Comparison of ENCODE assay signal across 10 cellular contexts in the genomic region with DNA sequence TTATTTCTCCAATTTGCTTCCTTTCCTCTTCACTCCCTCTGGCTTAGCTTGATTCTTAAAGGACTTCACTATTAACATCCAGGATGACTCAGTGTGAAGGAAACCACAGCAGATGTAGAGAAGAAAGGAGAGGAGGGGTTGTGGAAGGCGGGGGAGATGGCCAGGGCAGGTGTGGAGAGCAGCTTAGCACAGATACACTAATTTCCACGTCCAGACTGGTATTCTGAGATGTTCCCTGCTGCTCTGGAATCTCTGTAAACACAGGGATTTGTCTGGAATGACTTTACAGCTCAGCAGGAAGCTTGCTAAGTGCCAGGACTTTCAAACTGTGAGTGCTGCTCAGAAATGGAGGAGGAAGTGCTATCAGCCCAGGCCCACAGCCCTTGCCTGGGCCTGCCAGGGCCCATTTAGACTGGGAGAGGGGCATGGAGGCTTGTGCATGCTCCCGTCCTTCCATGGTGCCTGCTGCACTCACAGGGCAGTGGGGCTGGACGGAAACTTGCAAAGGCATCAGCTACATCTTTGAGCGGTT.
DNase-seq lines count a peak whose midpoint lies in the region; ATAC-seq and TF ChIP-seq lines count a peak whose summit lies in the region.
"Had no signal": no experiment of that assay in that cellular context is flagged by ENCODE, and none has a peak within 500 bp of the region (broad histone marks: within the 10 kb centered on the region; RNA-seq: fewer than 3 reads in every experiment).

No MANE protein-coding gene starts in this region.

- H3K4me3 Mint-ChIP-seq in Caco-2 (ENCODE audit: unreplicated experiment), result no peak overlapping the region

- H3K27me3 ChIP-seq in NT2/D1 (ENCODE audit: insufficient read depth, insufficient read length) (no peaks in the 10 kb centered on the region), Caco-2 (replicated peaks; ENCODE audit: control insufficient read depth, insufficient read depth, low read length) (no peaks in the 10 kb centered on the region)
- H3K27me3 ChIP-seq: ovary had no signal

- H3K9me3 Mint-ChIP-seq in Caco-2 (ENCODE audit: unreplicated experiment), result no peaks in the 10 kb centered on the region

- no TSS peak for BruUV-seq in Caco-2 (replicated peaks; lab: Mats Ljungman, UMichigan)

- H3K9me3 ChIP-seq in NT2/D1 (ENCODE audit: insufficient read depth, low read length) (peaks cover 4% of the 10 kb centered on the region; the same call in 1 of the 2 replicates), Caco-2 (no peaks in the 10 kb centered on the region)
- H3K9me3 ChIP-seq: ovary, thoracic aorta had no signal

- POLR2A ChIA-PET in Caco-2 (lab: Charles Lee), result no interaction called here

- H3K4me1 ChIP-seq in NT2/D1 (ENCODE audit: insufficient read depth, insufficient read length), result peaks cover 5% of the 10 kb centered on the region
- H3K4me1 ChIP-seq in Caco-2, result no peaks in the 10 kb centered on the region

- H3K4me1 Mint-ChIP-seq in Caco-2 (ENCODE audit: low read depth, unreplicated experiment), result no peaks in the 10 kb centered on the region

- no peak for ATAC-seq in HG03139 (IDR thresholded peaks at IDR 0.05; ENCODE audit: unreplicated experiment)

- intact Hi-C loops in Caco-2 (cut with micrococcal nuclease; ENCODE audit: unreplicated experiment), result no loop called here

- peak; percentile 4 to 36 for DNase-seq in NCI-H2081 (lab: John Stamatoyannopoulos, UW)
- DNase-seq in NCI-H2081 treated with DMSO at 0.1 percent for 48 hours (lab: John Stamatoyannopoulos, UW), result no peak
- DNase-seq in NT2/D1 (ENCODE audit: low read depth, low spot score), result peak; percentile 91
- peak; percentile 58 for DNase-seq in fibroblast of the aortic adventitia (ENCODE audit: low read depth)
- peak; percentile 43 for DNase-seq in superior temporal gyrus (ENCODE audit: extremely low spot score)
- no peak for DNase-seq in Caco-2
- DNase-seq in stimulated activated CD4-positive, alpha-beta T cell treated with anti-CD3 and anti-CD28 coated beads, Interleukin-4, amount 100 ng/mL, for 24 hours, result no peak

- H3K27ac Mint-ChIP-seq in Caco-2 (ENCODE audit: unreplicated experiment), result no peak overlapping the region

- H3K4me3 ChIP-seq in NT2/D1 (ENCODE audit: insufficient read length, low read depth), result no peak overlapping the region
- no peak overlapping the region for H3K4me3 ChIP-seq in fibroblast of the aortic adventitia (ENCODE audit: low read depth, low read length)
- H3K4me3 ChIP-seq in Caco-2 (ENCODE audit: low read depth, low read length), result no peak overlapping the region
- H3K4me3 ChIP-seq: ovary, thoracic aorta had no signal

- H3K9ac ChIP-seq in NT2/D1 (ENCODE audit: insufficient read length, low read depth), result peak overlapping the region; percentile 53

- CTCF ChIA-PET in Caco-2 (lab: Charles Lee), result interaction anchor here (1.5 kb wide), 1 partner anchor 60 kb away, joined by 3 read pairs; no protein-coding TSS in a partner anchor

- TF ChIP-seq CTCF in fibroblast of the aortic adventitia (IDR thresholded peaks at IDR 0.05; ENCODE audit: insufficient read depth, low read length) (no peak), Caco-2 (IDR thresholded peaks at IDR 0.05; ENCODE audit: insufficient read depth in 1 of 2, low read depth in 1 of 2, low read length in 1 of 2, severe bottlenecking in 1 of 2, unreplicated experiment in 1 of 2) (no peak)

- peaks cover 4% of the 10 kb centered on the region for H3K27me3 Mint-ChIP-seq in Caco-2 (ENCODE audit: insufficient read depth, unreplicated experiment)

- H3K36me3 ChIP-seq in NT2/D1 (ENCODE audit: insufficient read depth, insufficient read length, low read length), result no peaks in the 10 kb centered on the region
- H3K36me3 ChIP-seq in Caco-2 (ENCODE audit: control insufficient read depth, insufficient read depth, low read length), result no peaks in the 10 kb centered on the region
- H3K36me3 ChIP-seq: ovary, thoracic aorta had no signal

- H3K36me3 Mint-ChIP-seq in Caco-2 (ENCODE audit: insufficient read depth, unreplicated experiment), result no peaks in the 10 kb centered on the region

Comparison
In these comparisons a context has a peak if more than half of its experiments do, and no peak if none do; other contexts are left out.
1. DNase-seq: peak in NCI-H2081 (2 of 2), NT2/D1 (single experiment), fibroblast of the aortic adventitia (single experiment) and superior temporal gyrus (single experiment); none in NCI-H2081 treated with DMSO at 0.1 percent for 48 hours (single experiment), Caco-2 (0 of 2) and stimulated activated CD4-positive, alpha-beta T cell treated with anti-CD3 and anti-CD28 coated beads, Interleukin-4, amount 100 ng/mL, for 24 hours (single experiment).